ENCODE assay signal across 8 cellular contexts in genomic region chr15:40857601-40858351, GRCh38. TPM values are rescaled to one million over a fixed set of nuclear protein-coding genes. Genes with fewer than 3 reads are reported as not detected.
DNase-seq lines count a peak whose midpoint lies in the region; ATAC-seq and TF ChIP-seq lines count a peak whose summit lies in the region.

No MANE protein-coding gene starts in this region.

- intact Hi-C loops in CD4-positive, alpha-beta T cell (cut with DNase I, micrococcal nuclease), result loop anchor here (1.0 to 2.0 kb wide), 4 partner anchors 37 to 328 kb away; partner anchors contain the start of gene VPS18 (in 1 of the 2)
- intact Hi-C loops in ascending aorta (cut with DNase I) (loop anchor here (1.0 to 5.0 kb wide), 3 partner anchors 37 to 327 kb away; partner anchors contain the start of gene VPS18), gastrocnemius medialis (cut with DNase I; ENCODE audit: low total_unique reads) (loop anchor here (1.0 to 2.0 kb wide), 2 partner anchors 37 to 327 kb away; partner anchors contain the start of gene VPS18)

- no peak overlapping the region for H3K27ac Mint-ChIP-seq in CD4-positive, alpha-beta T cell
- no peak overlapping the region for H3K27ac Mint-ChIP-seq in T-helper 2 cell treated with Interferon-gamma antibody and Interleukin-4, amounts not matched to agents 5 μg/mL and 100 μg/mL, for 36 hours

- no peaks in the 10 kb centered on the region for H3K27me3 Mint-ChIP-seq in CD4-positive, alpha-beta T cell
- no peaks in the 10 kb centered on the region for H3K27me3 Mint-ChIP-seq in T-helper 2 cell treated with Interferon-gamma antibody and Interleukin-4, amounts not matched to agents 5 μg/mL and 100 μg/mL, for 36 hours (ENCODE audit: low read depth)

- H3K27ac ChIP-seq in CD4-positive, alpha-beta T cell (ENCODE audit: low read depth, low read length), result no peak overlapping the region
- H3K27ac ChIP-seq in ascending aorta (no peak overlapping the region), right atrium auricular region (no peak overlapping the region), gastrocnemius medialis (no peak overlapping the region)

- no peak for TF ChIP-seq POLR2A in gastrocnemius medialis (IDR thresholded peaks at IDR 0.05)

- ATAC-seq in CD4-positive, alpha-beta T cell (ENCODE audit: poor library complexity), result peak; percentile 96
- peak; percentile 54 for ATAC-seq in GM21619 (IDR thresholded peaks at IDR 0.05; ENCODE audit: unreplicated experiment)
- ATAC-seq in gastrocnemius medialis, result peak; percentile 82 to 90
- no peak for ATAC-seq in HG02938 (IDR thresholded peaks at IDR 0.05; ENCODE audit: unreplicated experiment)

- no peaks in the 10 kb centered on the region for H3K9me3 Mint-ChIP-seq in CD4-positive, alpha-beta T cell
- no peaks in the 10 kb centered on the region for H3K9me3 Mint-ChIP-seq in T-helper 2 cell treated with Interferon-gamma antibody and Interleukin-4, amounts not matched to agents 5 μg/mL and 100 μg/mL, for 36 hours

- POLR2A ChIA-PET in CD4-positive, alpha-beta T cell (lab: Charles Lee), result interaction anchor here (1.4 to 3.3 kb wide), 4 partner anchors 14 to 46 kb away, joined by 5 to 55 read pairs (median 8); partner anchors contain the start of genes SPINT1 and VPS18

- H3K4me3 Mint-ChIP-seq in CD4-positive, alpha-beta T cell, result no peak overlapping the region
- no peak overlapping the region for H3K4me3 Mint-ChIP-seq in T-helper 2 cell treated with Interferon-gamma antibody and Interleukin-4, amounts not matched to agents 5 μg/mL and 100 μg/mL, for 36 hours

- peak; percentile 85 for TF ChIP-seq CTCF in CD4-positive, alpha-beta T cell (IDR thresholded peaks at IDR 0.05)
- TF ChIP-seq CTCF in ascending aorta (IDR thresholded peaks at IDR 0.05), result peak; percentile 88 to 91 (median 91)
- peak; percentile 94 to 96 for TF ChIP-seq CTCF in right atrium auricular region (IDR thresholded peaks at IDR 0.05)
- peak; percentile 76 to 93 (median 91) for TF ChIP-seq CTCF in gastrocnemius medialis (IDR thresholded peaks at IDR 0.05 in 4 of 5, conservative IDR thresholded peaks at IDR 0.05 in 1 of 5)

- in situ Hi-C loops in gastrocnemius medialis (cut with MboI; ENCODE audit: low sequenced_read_pairs in 4 of 4), result loop anchor here in 1 of 4 donors (5.0 kb wide), 1 partner anchor 35 kb away; the partner anchor contains the start of gene VPS18

- CTCF ChIA-PET in CD4-positive, alpha-beta T cell (lab: Charles Lee), result interaction anchor here (0.6 to 6.1 kb wide), 15 partner anchors 7 to 328 kb away, joined by 3 to 135 read pairs (median 7); partner anchors contain the start of genes RHOV and VPS18

- peak; percentile 63 to 83 (median 76) for DNase-seq in CD4-positive, alpha-beta T cell
- DNase-seq in NCI-H1092 (lab: John Stamatoyannopoulos, UW) (peak; percentile 18), ascending aorta (ENCODE audit: low spot score in 2 of 2) (peak in 1 of 2 donors; percentile 82), right atrium auricular region (ENCODE audit: low spot score) (peak; percentile 76), gastrocnemius medialis (peak in 1 of 2 donors; percentile 54)
- DNase-seq in T-helper 2 cell treated with Interferon-gamma antibody and Interleukin-4, amounts not matched to agents 5 μg/mL and 100 μg/mL, for 36 hours (ENCODE audit: low spot score), result peak; percentile 70

- H3K36me3 ChIP-seq in ascending aorta (no peaks in the 10 kb centered on the region), right atrium auricular region (no peaks in the 10 kb centered on the region), gastrocnemius medialis (no peaks in the 10 kb centered on the region)

- no peaks in the 10 kb centered on the region for H3K9me3 ChIP-seq in CD4-positive, alpha-beta T cell (ENCODE audit: control insufficient read depth, low read length)
- no peaks in the 10 kb centered on the region for H3K9me3 ChIP-seq in ascending aorta
- H3K9me3 ChIP-seq in right atrium auricular region, result no peaks in the 10 kb centered on the region
- no peaks in the 10 kb centered on the region for H3K9me3 ChIP-seq in gastrocnemius medialis

- no peaks in the 10 kb centered on the region for H3K27me3 ChIP-seq in CD4-positive, alpha-beta T cell (ENCODE audit: control insufficient read depth, insufficient read depth, low read length)
- H3K27me3 ChIP-seq in ascending aorta (no peaks in the 10 kb centered on the region), right atrium auricular region (no peaks in the 10 kb centered on the region), gastrocnemius medialis (no peaks in the 10 kb centered on the region)

- H3K36me3 Mint-ChIP-seq in CD4-positive, alpha-beta T cell (ENCODE audit: low read depth), result no peaks in the 10 kb centered on the region
- H3K36me3 Mint-ChIP-seq in T-helper 2 cell treated with Interferon-gamma antibody and Interleukin-4, amounts not matched to agents 5 μg/mL and 100 μg/mL, for 36 hours (ENCODE audit: low read depth), result no peaks in the 10 kb centered on the region

- H3K4me1 ChIP-seq in ascending aorta, result no peaks in the 10 kb centered on the region
- peaks cover 0 to 6% of the 10 kb centered on the region in 2 donors for H3K4me1 ChIP-seq in right atrium auricular region
- no peaks in the 10 kb centered on the region for H3K4me1 ChIP-seq in gastrocnemius medialis

- H3K4me1 Mint-ChIP-seq in CD4-positive, alpha-beta T cell (ENCODE audit: low read depth), result peaks cover 14% of the 10 kb centered on the region
- H3K4me1 Mint-ChIP-seq in T-helper 2 cell treated with Interferon-gamma antibody and Interleukin-4, amounts not matched to agents 5 μg/mL and 100 μg/mL, for 36 hours (ENCODE audit: low read depth), result peaks cover 10% of the 10 kb centered on the region

- H3K4me3 ChIP-seq in ascending aorta (no peak overlapping the region), right atrium auricular region (no peak overlapping the region), gastrocnemius medialis (no peak overlapping the region)

RNA-seq across cellular contexts. Expression of gene SPINT1, which starts 13.9 kb away (rescaled TPM):
- 1 to 10 TPM; 1.0 to 1.6 TPM for total RNA-seq in CD4-positive, alpha-beta T cell
- total RNA-seq in ascending aorta (1.5 TPM), right atrium auricular region (10 to 100 TPM in 1 of 2 donors, 1 to 10 TPM in 1; 6.5 to 13.0 TPM), gastrocnemius medialis (1 to 10 TPM in 2 of 4 donors, under 1 TPM in 1, not detected in 1; 0.42 to 5.0 (median 1.0) TPM)

RNA-seq across cellular contexts. Expression of gene RHOV, which starts 16.3 kb away (rescaled TPM):
- under 1 TPM; 0.36 TPM for total RNA-seq in CD4-positive, alpha-beta T cell
- total RNA-seq in ascending aorta (not detected), right atrium auricular region (not detected), gastrocnemius medialis (not detected)

RNA-seq across cellular contexts. Expression of gene PPP1R14D, which starts 29.3 kb away (rescaled TPM):
- not detected for total RNA-seq in CD4-positive, alpha-beta T cell
- total RNA-seq in ascending aorta, result not detected
- total RNA-seq in right atrium auricular region, result not detected
- total RNA-seq in gastrocnemius medialis, result under 1 TPM in 1 of 4 donors, not detected in 3; 0.51 TPM

RNA-seq across cellular contexts. Expression of gene VPS18, which starts 36.5 kb away (rescaled TPM):
- 10 to 100 TPM; 20.8 to 21.7 TPM for total RNA-seq in CD4-positive, alpha-beta T cell
- total RNA-seq in ascending aorta (51.8 TPM), right atrium auricular region (10 to 100 TPM; 18.1 to 26.1 TPM), gastrocnemius medialis (10 to 100 TPM; 18.5 to 26.1 (median 19.3) TPM)

RNA-seq across cellular contexts. Expression of gene DNAJC17, which starts 50.5 kb away (rescaled TPM):
- total RNA-seq in CD4-positive, alpha-beta T cell, result 10 to 100 TPM; 14.4 to 17.9 TPM
- total RNA-seq in ascending aorta, result 26.2 TPM
- 10 to 100 TPM; 11.6 to 15.7 TPM for total RNA-seq in right atrium auricular region
- total RNA-seq in gastrocnemius medialis, result 10 to 100 TPM in 2 of 4 donors, 1 to 10 TPM in 2; 5.3 to 25.0 (median 11.4) TPM
